8 cellular contexts compared by ENCODE assay signal in genomic region chr9:113057193-113057592, GRCh38. TPM values are rescaled to one million over a fixed set of nuclear protein-coding genes. Genes with fewer than 3 reads are reported as not detected.
DNase-seq lines count a peak whose midpoint lies in the region; ATAC-seq and TF ChIP-seq lines count a peak whose summit lies in the region.

No MANE protein-coding gene starts in this region.

- 0 out of 2 replicates have a peak, but pooled peaks cover 2% of the 10 kb centered on the region for H3K27me3 ChIP-seq in MG63
- no peaks in the 10 kb centered on the region for H3K27me3 ChIP-seq in ovary

- H3K9me3 ChIP-seq in MG63 (peaks cover 32% of the 10 kb centered on the region), ovary (peaks cover 0 to 25% of the 10 kb centered on the region in 2 donors)

- no peak for TF ChIP-seq EP300 in ovary (IDR thresholded peaks at IDR 0.05)

- H3K36me3 ChIP-seq in MG63: no peaks in the 10 kb centered on the region
- no peaks in the 10 kb centered on the region for H3K36me3 ChIP-seq in ovary

- intact Hi-C loops in ovary (cut with DNase I): loop anchor here in 1 of 4 donors (10.0 kb wide), 1 partner anchor 1162 kb away; the partner anchor contains the start of gene UGCG

- H3K4me3 ChIP-seq in AG09309 (ENCODE audit: control insufficient read depth, low read depth, low read length) (peak overlapping the region; percentile 95), MG63 (peak overlapping the region; percentile 97), epithelial cell of esophagus (ENCODE audit: low read length) (peak overlapping the region; percentile 94), ovary (peak overlapping the region; percentile 62)

- ATAC-seq in esophagus mucosa (no peak), GM18520 (IDR thresholded peaks at IDR 0.05; ENCODE audit: unreplicated experiment) (no peak)

- TF ChIP-seq CTCF in AG09309 (IDR thresholded peaks at IDR 0.05; ENCODE audit: control insufficient read depth, insufficient read depth, low read depth, low read length, missing control alignments) (no peak), epithelial cell of esophagus (IDR thresholded peaks at IDR 0.05; ENCODE audit: insufficient read depth, low read depth, low read length, missing control alignments) (no peak), ovary (IDR thresholded peaks at IDR 0.05) (no peak)

- H3K27ac ChIP-seq in ovary: peak overlapping the region in 1 of 2 donors; percentile 58

- peaks cover 3% of the 10 kb centered on the region for H3K4me1 ChIP-seq in ovary (ENCODE audit: insufficient read depth)

- TF ChIP-seq POLR2A in ovary (IDR thresholded peaks at IDR 0.05): no peak

- no peak for DNase-seq in AG09309 (ENCODE audit: low read depth)
- no peak for DNase-seq in MG63
- no peak for DNase-seq in epithelial cell of esophagus (ENCODE audit: low read depth)
- DNase-seq in ovary: no peak
- no peak for DNase-seq in DMS114 treated with DMSO at 0.1 percent for 48 hours (lab: John Stamatoyannopoulos, UW; ENCODE audit: unreplicated experiment)
- DNase-seq in HCEC 1CT: no peak

- WGBS in ovary, 3 donors: 35 to 45% (median 39%) methylated on average over 5 of the region's 5 CpGs

RNA-seq across cellular contexts. Expression of gene ZFP37, which starts 0.7 kb away (rescaled TPM):
- total RNA-seq in MG63 (2014; rRNA removed; shearing (Covaris generic); ENCODE audit: low replicate concordance): 0.62 and 2.2 TPM in 2 replicates
- 10 to 100 TPM in 1 of 7 donors, 1 to 10 TPM in 6; 3.7 to 11.4 (median 6.7) TPM for total RNA-seq in ovary
- polyA plus RNA-seq in ovary: 1 to 10 TPM; 4.8 TPM
- total RNA-seq in esophagus mucosa: 1.1 TPM

RNA-seq across cellular contexts. Expression of gene ZNF883, which starts 45.2 kb away (rescaled TPM):
- 0.13 TPM in 1 of 2 replicates, not detected in the other for total RNA-seq in MG63 (2014; rRNA removed; shearing (Covaris generic); ENCODE audit: low replicate concordance)
- total RNA-seq in ovary (1 to 10 TPM in 6 of 7 donors, under 1 TPM in 1; 0.97 to 3.8 (median 2.5) TPM), esophagus mucosa (1.0 TPM)
- polyA plus RNA-seq in ovary: 1 to 10 TPM; 1.1 to 2.1 TPM
